22 cellular contexts compared by ENCODE assay signal in genomic region chr17:68401288-68401687, GRCh38.
"Had no signal": no experiment of that assay in that cellular context is flagged by ENCODE, and none has a peak within 500 bp of the region (broad histone marks: within the 10 kb centered on the region; RNA-seq: fewer than 3 reads in every experiment).

No MANE protein-coding gene starts in this region.

- ATAC-seq: left colon, right cardiac atrium, SK-N-SH treated with all-trans-retinoic acid at 6 μM for 48 hours had no signal

- H3K4me3 Mint-ChIP-seq: activated naive CD4-positive, alpha-beta T cell treated with anti-CD3 and anti-CD28 coated beads, Interleukin-2, amount 50 U/mL, for 24 hours; central memory CD8-positive, alpha-beta T cell; naive B cell had no signal

- H3K4me3 ChIP-seq: breast epithelium, testis had no signal

- H3K36me3 Mint-ChIP-seq: naive B cell had no signal

- H3K36me3 ChIP-seq: breast epithelium had no signal

- H3K9me3 Mint-ChIP-seq: central memory CD8-positive, alpha-beta T cell had no signal

- H3K27ac ChIP-seq: parathyroid adenoma, testis had no signal

- H3K4me1 ChIP-seq: breast epithelium, parathyroid adenoma had no signal

- H3K27me3 ChIP-seq: breast epithelium, testis had no signal

- H3K9me3 ChIP-seq: testis had no signal

- H3K27me3 Mint-ChIP-seq: activated naive CD4-positive, alpha-beta T cell treated with anti-CD3 and anti-CD28 coated beads, Interleukin-2, amount 50 U/mL, for 24 hours; central memory CD8-positive, alpha-beta T cell; naive B cell had no signal

- H3K27ac Mint-ChIP-seq: activated naive CD4-positive, alpha-beta T cell treated with anti-CD3 and anti-CD28 coated beads, Interleukin-2, amount 50 U/mL, for 24 hours; naive B cell had no signal

- DNase-seq: activated CD4-positive, alpha-beta T cell treated with anti-CD3 and anti-CD28 coated beads, Interleukin-2, amount 50 U/mL, for 1 hour; activated CD8-positive, alpha-beta memory T cell treated with anti-CD3 and anti-CD28 coated beads for 24 hours; activated CD8-positive, alpha-beta memory T cell treated with anti-CD3 and anti-CD28 coated beads, Interleukin-2, amount 50 U/mL, for 48 hours; activated gamma-delta T cell treated with Interleukin-2 at 50 U/mL for 16 hours; activated T-cell treated with anti-CD3 and anti-CD28 coated beads, Interleukin-2, amount 50 U/mL, for 48 hours; amniotic stem cell; cortex of kidney; foreskin fibroblast; left colon; mesendoderm; naive B cell; nucleus accumbens; right cardiac atrium; stimulated activated CD4-positive, alpha-beta T cell treated with anti-CD3 and anti-CD28 coated beads, Interleukin-12 subunit alpha, Interleukin-12 subunit beta, amount 100 ng/mL, for 4 hours; stimulated activated CD4-positive, alpha-beta T cell treated with anti-CD3 and anti-CD28 coated beads, Interleukin-4, amount 100 ng/mL, for 4 hours; testis; trophoblast cell had no signal
